35 cellular contexts compared by ENCODE assay signal in the genomic region with DNA sequence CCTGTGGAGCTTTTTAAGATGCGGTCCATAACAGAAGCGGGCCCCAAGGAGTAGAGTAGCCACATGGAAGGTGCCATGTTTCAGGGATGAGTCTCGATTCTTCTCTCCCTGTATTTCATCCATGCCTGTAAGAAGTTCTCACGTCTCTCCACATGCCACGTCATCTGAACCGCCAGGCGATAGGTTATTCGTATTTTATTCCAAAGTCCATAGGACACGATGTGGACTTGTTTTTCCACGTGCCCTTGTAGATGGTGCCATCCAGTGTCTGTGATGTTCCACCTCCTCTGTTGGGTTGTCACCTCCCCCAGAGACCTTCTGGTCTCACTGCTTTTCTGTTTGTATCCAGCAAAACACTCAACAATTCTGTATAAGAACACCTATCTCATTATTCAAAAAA. TPM values are rescaled to one million over a fixed set of nuclear protein-coding genes. Genes with fewer than 3 reads are reported as not detected.
"Had no signal": no experiment of that assay in that cellular context is flagged by ENCODE, and none has a peak within 500 bp of the region (broad histone marks: within the 10 kb centered on the region; RNA-seq: fewer than 3 reads in every experiment).

No MANE protein-coding gene starts in this region.

- H3K4me3 Mint-ChIP-seq: central memory CD8-positive, alpha-beta T cell; dendritic cell treated with granulocyte-macrophage colony-stimulating factor and Interleukin-4, amounts not matched to agents 40 ng/mL and 50 ng/mL, for 4 days; memory B cell; naive B cell; natural killer cell treated with Interleukin-12 subunit alpha and Interleukin-12 subunit beta and Interleukin-15 and Interleukin-18, amount 100 ng/mL, for 72 hours; neural crest cell; stimulated activated effector memory CD8-positive, alpha-beta T cell treated with anti-CD3 and anti-CD28 coated beads, Interleukin-12 subunit alpha, Interleukin-12 subunit beta, amount 100 ng/mL, for 72 hours; type B pancreatic cell had no signal

- H3K4me1 Mint-ChIP-seq: central memory CD8-positive, alpha-beta T cell; memory B cell; naive B cell; neural crest cell had no signal

- H3K27me3 ChIP-seq: colonic mucosa, foreskin keratinocyte, gastroesophageal sphincter, heart right ventricle, neutrophil, pancreas, stomach, thyroid gland had no signal

- H3K4me3 ChIP-seq: colonic mucosa, gastroesophageal sphincter, heart right ventricle, left ventricle myocardium inferior, lower lobe of right lung, mucosa of descending colon, pancreas, stomach, thyroid gland had no signal

- H3K4me1 ChIP-seq: colonic mucosa, foreskin keratinocyte, pancreas, thyroid gland had no signal

- H3K27ac ChIP-seq: colonic mucosa, epithelial cell of prostate, foreskin keratinocyte, gastroesophageal sphincter, heart right ventricle, lower lobe of right lung, neutrophil, pancreas, stomach, thyroid gland had no signal

- H3K36me3 ChIP-seq: colonic mucosa, pancreas, thyroid gland had no signal

- ATAC-seq: esophagus mucosa; foreskin keratinocyte; gastroesophageal sphincter; heart right ventricle; left cardiac atrium; lower lobe of right lung; mucosa of descending colon; natural killer cell treated with Interleukin-12 subunit alpha and Interleukin-12 subunit beta and Interleukin-15 and Interleukin-18, amount 100 ng/mL, for 72 hours; pancreas; sciatic nerve; stimulated activated effector memory CD8-positive, alpha-beta T cell treated with anti-CD3 and anti-CD28 coated beads, Interleukin-12 subunit alpha, Interleukin-12 subunit beta, amount 100 ng/mL, for 72 hours had no signal

- DNase-seq: colonic mucosa; foreskin keratinocyte; heart right ventricle; hippocampal formation; left cardiac atrium; left ventricle myocardium inferior; lower lobe of right lung; mucosa of descending colon; naive B cell; pancreas; stimulated activated CD4-positive, alpha-beta T cell treated with anti-CD3 and anti-CD28 coated beads, Interleukin-2, amount 100 ng/mL, for 24 hours; stimulated activated CD4-positive, alpha-beta T cell treated with anti-CD3 and anti-CD28 coated beads, Interleukin-4, amount 100 ng/mL, for 24 hours; stimulated activated naive CD4-positive, alpha-beta T cell treated with Interleukin-2 at 50 U/mL for 16 hours; stomach; thyroid gland had no signal

- H3K9me3 ChIP-seq: colonic mucosa, gastroesophageal sphincter, left ventricle myocardium inferior, lower lobe of right lung, mucosa of descending colon, neutrophil, pancreas, stomach, thyroid gland had no signal

- H3K27ac Mint-ChIP-seq: dendritic cell treated with granulocyte-macrophage colony-stimulating factor and Interleukin-4, amounts not matched to agents 40 ng/mL and 50 ng/mL, for 4 days; memory B cell; natural killer cell treated with Interleukin-12 subunit alpha and Interleukin-12 subunit beta and Interleukin-15 and Interleukin-18, amount 100 ng/mL, for 72 hours; stimulated activated effector memory CD8-positive, alpha-beta T cell treated with anti-CD3 and anti-CD28 coated beads, Interleukin-12 subunit alpha, Interleukin-12 subunit beta, amount 100 ng/mL, for 72 hours; type B pancreatic cell had no signal

- H3K9me3 Mint-ChIP-seq: central memory CD8-positive, alpha-beta T cell; dendritic cell treated with granulocyte-macrophage colony-stimulating factor and Interleukin-4, amounts not matched to agents 40 ng/mL and 50 ng/mL, for 4 days; memory B cell; natural killer cell treated with Interleukin-12 subunit alpha and Interleukin-12 subunit beta and Interleukin-15 and Interleukin-18, amount 100 ng/mL, for 72 hours; stimulated activated effector memory CD8-positive, alpha-beta T cell treated with anti-CD3 and anti-CD28 coated beads, Interleukin-12 subunit alpha, Interleukin-12 subunit beta, amount 100 ng/mL, for 72 hours; type B pancreatic cell had no signal

- H3K27me3 Mint-ChIP-seq: central memory CD8-positive, alpha-beta T cell; dendritic cell treated with granulocyte-macrophage colony-stimulating factor and Interleukin-4, amounts not matched to agents 40 ng/mL and 50 ng/mL, for 4 days; memory B cell; naive B cell; natural killer cell treated with Interleukin-12 subunit alpha and Interleukin-12 subunit beta and Interleukin-15 and Interleukin-18, amount 100 ng/mL, for 72 hours; type B pancreatic cell had no signal

- H3K36me3 Mint-ChIP-seq: natural killer cell treated with Interleukin-12 subunit alpha and Interleukin-12 subunit beta and Interleukin-15 and Interleukin-18, amount 100 ng/mL, for 72 hours; stimulated activated effector memory CD8-positive, alpha-beta T cell treated with anti-CD3 and anti-CD28 coated beads, Interleukin-12 subunit alpha, Interleukin-12 subunit beta, amount 100 ng/mL, for 72 hours had no signal

RNA-seq across cellular contexts. Expression of gene SMIM28, which starts 43.9 kb away (rescaled TPM):
- total RNA-seq: chondrocyte; esophagus mucosa; fibroblast of lung; foreskin keratinocyte; heart right ventricle; kidney epithelial cell; left cardiac atrium; left ventricle myocardium inferior; lower lobe of right lung; natural killer cell treated with Interleukin-12 subunit alpha and Interleukin-12 subunit beta and Interleukin-15 and Interleukin-18, amount 100 ng/mL, for 72 hours; neural crest cell; omental fat pad; pancreas; posterior vena cava; sciatic nerve; stomach; subcutaneous adipose tissue; temporal lobe; thyroid gland; urinary bladder had no signal
- polyA plus RNA-seq: fibroblast of lung, foreskin keratinocyte, heart right ventricle, pancreas, stomach, urinary bladder had no signal
